Comparison of ENCODE assay signal across 21 cellular contexts in the genomic region with DNA sequence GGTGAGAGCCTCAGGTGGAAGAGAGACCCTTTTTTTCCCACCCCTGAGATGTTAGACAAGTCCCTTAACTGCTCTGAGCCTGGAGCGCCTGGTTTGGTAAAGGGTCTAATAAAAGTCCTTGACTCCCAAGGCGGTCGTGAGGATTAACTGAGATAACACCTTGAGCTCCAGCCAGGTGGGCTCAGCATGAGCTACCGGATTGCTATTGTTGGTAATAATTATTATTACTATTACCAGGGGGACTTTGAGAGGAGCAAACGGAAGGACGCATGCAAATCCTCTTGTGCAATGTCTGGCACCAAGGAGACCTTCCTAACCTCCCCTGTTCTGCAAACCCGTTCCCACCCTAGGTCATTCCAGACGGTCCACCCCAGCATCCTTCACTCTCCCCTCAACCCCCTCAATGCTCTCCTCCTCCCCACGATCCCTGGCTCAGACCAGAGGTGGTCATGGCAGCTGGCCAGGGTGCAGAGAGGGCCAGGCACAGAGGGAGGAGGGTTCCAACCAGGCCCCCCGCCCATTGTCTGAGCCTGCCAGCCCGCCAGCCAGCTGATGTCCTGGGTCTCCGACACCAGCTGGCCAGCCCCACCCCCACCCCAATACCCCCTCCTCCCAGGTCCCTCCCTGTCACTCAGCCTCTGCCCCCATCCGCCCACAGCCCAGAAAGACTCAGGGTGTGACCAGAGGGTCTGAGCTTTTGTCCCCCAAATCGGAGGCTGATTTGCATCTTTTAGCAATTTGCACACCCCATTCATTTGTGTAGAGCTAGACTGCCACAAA. TPM values are rescaled to one million over a fixed set of nuclear protein-coding genes. Genes with fewer than 3 reads are reported as not detected.
A peak's percentile ranks its signal among the peaks of the same experiment; 100 is the strongest.
DNase-seq lines count a peak whose midpoint lies in the region; ATAC-seq, FAIRE-seq and TF ChIP-seq lines count a peak whose summit lies in the region.
"Had no signal": no experiment of that assay in that cellular context is flagged by ENCODE, and none has a peak within 500 bp of the region (broad histone marks: within the 10 kb centered on the region; RNA-seq: fewer than 3 reads in every experiment).

No MANE protein-coding gene starts in this region.

- CTCF ChIA-PET in K562 (lab: Yijun Ruan, JAX; ENCODE audit: low intra/inter-chr PET ratio), result no interaction called here

- no peak for TF ChIP-seq POLR2A in K562 (conservative IDR thresholded peaks at IDR 0.05)
- no peak for TF ChIP-seq POLR2A in lower leg skin (IDR thresholded peaks at IDR 0.05)
- no peak for TF ChIP-seq POLR2A in tibial nerve (IDR thresholded peaks at IDR 0.05)

- H4K20me1 ChIP-seq in K562 (replicated peaks; ENCODE audit: control insufficient read depth, insufficient read depth, low read length) (0 out of 2 replicates have a peak, but pooled peaks cover 7% of the 10 kb centered on the region), osteoblast (ENCODE audit: insufficient read depth, low read length) (no peaks in the 10 kb centered on the region)

- in situ Hi-C loops in K562 (cut with MboI), result no loop called here

- peaks cover 5 to 16% of the 10 kb centered on the region in 2 experiments; a peak in 4 of 5 replicates for H3K27me3 ChIP-seq in K562 (ENCODE audit: control insufficient read depth in 2 of 2, insufficient read depth in 2 of 2, low read length in 2 of 2)
- peaks cover 11% of the 10 kb centered on the region for H3K27me3 ChIP-seq in osteoblast (ENCODE audit: insufficient read depth, low read length)
- no peaks in the 10 kb centered on the region for H3K27me3 ChIP-seq in tibial nerve
- H3K27me3 ChIP-seq: upper lobe of right lung had no signal

- POLR2A ChIA-PET in K562 (lab: Yijun Ruan, JAX), result interaction anchor here (0.5 to 2.2 kb wide), 3 partner anchors 12 to 14 kb away, joined by 3 to 6 read pairs (median 3); partner anchors contain the start of gene CBFA2T2

- intact Hi-C loops in K562 (cut with micrococcal nuclease), result no loop called here
- intact Hi-C loops in lower leg skin (cut with DNase I; ENCODE audit: low total_unique reads), result no loop called here

- H3K4me3 ChIP-seq in K562 (no peak overlapping the region), osteoblast (ENCODE audit: insufficient read depth, low read length) (no peak overlapping the region), lower leg skin (ENCODE audit: low read depth, poor library complexity, severe bottlenecking) (no peak overlapping the region), tibial nerve (no peak overlapping the region)
- H3K4me3 ChIP-seq: prostate gland, upper lobe of right lung had no signal

- H3K79me2 ChIP-seq in K562 (ENCODE audit: control insufficient read depth, insufficient read depth, low read length) (no peaks in the 10 kb centered on the region), osteoblast (ENCODE audit: insufficient read depth, low read length) (no peaks in the 10 kb centered on the region)

- 11% methylated on average over 12 of the region's 14 CpGs for WGBS in K562 (ENCODE audit: insufficient coverage, low coverage, missing lambda C conversion rate)
- WGBS in lower leg skin, 2 donors, result 56 to 67% methylated on average over 13 to 14 of the region's 14 CpGs
- WGBS in tibial nerve, 2 donors, result 30 to 38% methylated on average over 14 of the region's 14 CpGs

- no peaks in the 10 kb centered on the region for H3K9me3 ChIP-seq in K562 (replicated peaks; ENCODE audit: control insufficient read depth, insufficient read depth, low read depth, low read length)
- no peaks in the 10 kb centered on the region for H3K9me3 ChIP-seq in osteoblast (ENCODE audit: low read depth, low read length)
- H3K9me3 ChIP-seq in tibial nerve, result no peaks in the 10 kb centered on the region
- H3K9me3 ChIP-seq: prostate gland, upper lobe of right lung had no signal

- no peak overlapping the region; a peak in 1 of 4 replicates for H3K9ac ChIP-seq in K562 (ENCODE audit: insufficient read depth in 1 of 2, low read depth in 2 of 2, low read length in 2 of 2)

- H3K4me1 ChIP-seq in K562 (replicated peaks in 1 of 2; ENCODE audit: control insufficient read depth in 2 of 2, insufficient read depth in 2 of 2, low read length in 2 of 2), result peaks cover 2 to 14% of the 10 kb centered on the region in 2 experiments
- H3K4me1 ChIP-seq in osteoblast (ENCODE audit: insufficient read depth, low read length), result no peaks in the 10 kb centered on the region
- H3K4me1 ChIP-seq in tibial nerve, result peaks cover 0 to 8% (median 0%) of the 10 kb centered on the region in 4 donors
- H3K4me1 ChIP-seq: prostate gland, upper lobe of right lung had no signal

- no peak for FAIRE-seq in K562 (lab: Jason Lieb, UNC)
- FAIRE-seq: GM12891 had no signal

- TF ChIP-seq CTCF in K562 (IDR thresholded peaks at IDR 0.05 in 2 of 3, conservative IDR thresholded peaks at IDR 0.05 in 1 of 3; ENCODE audit: insufficient read depth in 2 of 3, low read depth in 1 of 3, low read length in 3 of 3), result no peak
- no peak for TF ChIP-seq CTCF in osteoblast (IDR thresholded peaks at IDR 0.05; ENCODE audit: extremely low read depth, low read depth, low read length)
- TF ChIP-seq CTCF in lower leg skin (IDR thresholded peaks at IDR 0.05), result no peak
- no peak for TF ChIP-seq CTCF in tibial nerve (IDR thresholded peaks at IDR 0.05)

- peak overlapping the region; percentile 45; the same call in 1 of the 2 replicates for H3K4me2 ChIP-seq in K562 (ENCODE audit: insufficient read depth, low read length)
- H3K4me2 ChIP-seq in osteoblast (ENCODE audit: insufficient read depth, low read length), result no peak overlapping the region

- no peaks in the 10 kb centered on the region for H3K9me1 ChIP-seq in K562 (ENCODE audit: control insufficient read depth, insufficient read depth, low read length)

- TF ChIP-seq EP300 in K562 (IDR thresholded peaks at IDR 0.05; ENCODE audit: low read length), result no peak
- TF ChIP-seq EP300 in tibial nerve (IDR thresholded peaks at IDR 0.05), result no peak

- peak overlapping the region; percentile 2; the same call in 1 of the 3 replicates for H3K27ac ChIP-seq in K562 (ENCODE audit: extremely low read depth, low read depth, low read length)
- H3K27ac ChIP-seq in osteoblast (ENCODE audit: low read depth, low read length), result no peak overlapping the region
- H3K27ac ChIP-seq in tibial nerve, result no peak overlapping the region
- H3K27ac ChIP-seq: prostate gland, upper lobe of right lung had no signal

- no peak overlapping the region for H2AFZ ChIP-seq in K562 (ENCODE audit: low read depth, low read length)
- H2AFZ ChIP-seq in osteoblast (ENCODE audit: low read length), result no peak overlapping the region

- TF ChIP-seq RAD21 in K562 (CRISPR knock-in tag; conservative IDR thresholded peaks at IDR 0.05 in 1 of 2, IDR thresholded peaks at IDR 0.05 in 1 of 2), result no peak

- H3K36me3 ChIP-seq in K562 (ENCODE audit: control insufficient read depth, insufficient read depth, low read length) (no peaks in the 10 kb centered on the region), osteoblast (ENCODE audit: insufficient read depth, low read length) (no peaks in the 10 kb centered on the region), tibial nerve (no peaks in the 10 kb centered on the region)
- H3K36me3 ChIP-seq: prostate gland, upper lobe of right lung had no signal

- DNase-seq in NCI-H2081 (lab: John Stamatoyannopoulos, UW), result peak; percentile 42 to 82
- DNase-seq in NCI-H2081 treated with DMSO at 0.1 percent for 48 hours (lab: John Stamatoyannopoulos, UW), result no peak
- DNase-seq in NCI-H345 (lab: John Stamatoyannopoulos, UW), result peak; percentile 82
- peak in 2 of 4 experiments; percentile 23 to 25 for DNase-seq in K562 (ENCODE audit: extremely low read depth in 1 of 4, low spot score in 3 of 4)
- peak; percentile 6 for DNase-seq in osteoblast (ENCODE audit: insufficient read length, low spot score, missing footprints)
- no peak for DNase-seq in T-helper 2 cell
- DNase-seq in lower leg skin (ENCODE audit: low spot score in 2 of 2), result no peak
- DNase-seq in tibial nerve (ENCODE audit: low spot score in 2 of 2), result no peak
- DNase-seq: activated CD4-positive, alpha-beta T cell treated with anti-CD3 and anti-CD28 coated beads for 1 hour; activated effector memory CD4-positive, alpha-beta T cell treated with Interleukin-2 at 50 U/mL for 16 hours; CD4-positive, CD25-positive, alpha-beta regulatory T cell; cerebellar nuclear complex; IMR-90; NCI-H774; stimulated activated CD4-positive, alpha-beta T cell treated with anti-CD3 and anti-CD28 coated beads, Interleukin-12 subunit alpha, Interleukin-12 subunit beta, amount 100 ng/mL, for 4 hours; stimulated activated naive CD8-positive, alpha-beta T cell treated with anti-CD3 and anti-CD28 coated beads, Interleukin-15, Interleukin-2, amounts not matched to agents 100 U/mL and 50 U/mL, for 24 hours; upper lobe of right lung had no signal

- ATAC-seq in K562, result peak; percentile 21
- ATAC-seq: left lobe of liver; Right ventricle myocardium inferior; stimulated activated naive CD8-positive, alpha-beta T cell treated with anti-CD3 and anti-CD28 coated beads, Interleukin-15, Interleukin-2, amounts not matched to agents 100 U/mL and 50 U/mL, for 24 hours had no signal

- no TSS peak for BruUV-seq in K562 (replicated peaks; lab: Mats Ljungman, UMichigan)

RNA-seq across cellular contexts. Expression of gene CBFA2T2, which starts 14.3 kb away (rescaled TPM):
- total RNA-seq in K562 (2011; cell fraction: chromatin; rRNA removed; ENCODE audit: low replicate concordance), result 24.3 and 29.1 TPM in 2 replicates
- 10.5 and 11.7 TPM in 2 replicates for total RNA-seq in K562 (2011; cell fraction: nucleolus; rRNA removed)
- total RNA-seq in K562 (2011; cell fraction: nucleoplasm; rRNA removed), result 19.6 and 24.3 TPM in 2 replicates
- total RNA-seq in K562 (2014; rRNA removed) (2.9 and 4.4 TPM in 2 replicates), K562 (2014; rRNA removed; fragmentation: Illumina TruSeq; extraction: Trizol) (3.2 and 5.2 TPM in 2 replicates), K562 (2015; rRNA removed; fragmentation: Illumina TruSeq; extraction: Trizol) (5.8 and 6.8 TPM in 2 replicates), K562 (2021) (8.6 and 9.7 TPM in 2 replicates), osteoblast (10.3 and 11.2 TPM in 2 replicates), lower leg skin (10 to 100 TPM; 17.2 to 24.6 (median 21.7) TPM), tibial nerve (10 to 100 TPM; 16.7 to 22.5 (median 19.1) TPM)
- polyA plus RNA-seq in K562 (2011; rRNA removed) (9.6 and 15.6 TPM in 2 replicates), K562 (2014; fragmentation: Illumina TruSeq; extraction: Trizol) (7.3 and 8.2 TPM in 2 replicates), K562 (2014; fragmentation: Nextera tagmentation; extraction: Ambion mirVana) (under 1 TPM; 0.27 to 0.41 TPM), K562 (2014; rRNA removed) (7.8 and 8.8 TPM in 2 replicates)
- polyA plus RNA-seq in K562 (2011; cell fraction: cytosol; rRNA removed), result 10.8 and 12.4 TPM in 2 replicates
- polyA plus RNA-seq in K562 (2011; cell fraction: nucleus; rRNA removed), result 29.5 and 31.2 TPM in 2 replicates
- polyA plus RNA-seq in K562 (2012), result 7.4 and 9.3 TPM in 2 replicates
- 10.6 and 12.2 TPM in 2 replicates for polyA minus RNA-seq in K562 (2011; rRNA and poly(A)+ RNA removed)
- 7.3 and 11.4 TPM in 2 replicates for polyA minus RNA-seq in K562 (2011; cell fraction: cytosol; rRNA and poly(A)+ RNA removed)
- 3.8 and 7.2 TPM in 2 replicates for polyA minus RNA-seq in K562 (2011; cell fraction: nucleus; rRNA and poly(A)+ RNA removed)

RNA-seq across cellular contexts. Expression of gene SNTA1, which starts 32.0 kb away (rescaled TPM):
- total RNA-seq in K562 (2011; cell fraction: chromatin; rRNA removed; ENCODE audit: low replicate concordance), result 5.9 and 12.0 TPM in 2 replicates
- 13.7 and 14.1 TPM in 2 replicates for total RNA-seq in K562 (2011; cell fraction: nucleolus; rRNA removed)
- total RNA-seq in K562 (2011; cell fraction: nucleoplasm; rRNA removed), result 10.3 and 11.0 TPM in 2 replicates
- total RNA-seq in K562 (2014; rRNA removed), result 40.8 and 50.9 TPM in 2 replicates
- 9.1 and 9.8 TPM in 2 replicates for total RNA-seq in K562 (2014; rRNA removed; fragmentation: Illumina TruSeq; extraction: Trizol)
- total RNA-seq in K562 (2015; rRNA removed; fragmentation: Illumina TruSeq; extraction: Trizol), result 19.6 and 20.3 TPM in 2 replicates
- 35.3 and 35.4 TPM in 2 replicates for total RNA-seq in K562 (2021)
- polyA plus RNA-seq in K562 (2011; rRNA removed), result 20.2 and 22.1 TPM in 2 replicates
- polyA plus RNA-seq in K562 (2011; cell fraction: cytosol; rRNA removed), result 28.9 and 54.5 TPM in 2 replicates
- polyA plus RNA-seq in K562 (2011; cell fraction: nucleus; rRNA removed), result 13.7 and 18.7 TPM in 2 replicates
- polyA plus RNA-seq in K562 (2012), result 22.4 and 26.1 TPM in 2 replicates
- 21.2 and 23.5 TPM in 2 replicates for polyA plus RNA-seq in K562 (2014; fragmentation: Illumina TruSeq; extraction: Trizol)
- 1 to 10 TPM; 1.2 to 2.0 TPM for polyA plus RNA-seq in K562 (2014; fragmentation: Nextera tagmentation; extraction: Ambion mirVana)
- 30.7 and 32.9 TPM in 2 replicates for polyA plus RNA-seq in K562 (2014; rRNA removed)
- 8.0 and 13.9 TPM in 2 replicates for polyA minus RNA-seq in K562 (2011; rRNA and poly(A)+ RNA removed)
- 15.7 and 15.9 TPM in 2 replicates for polyA minus RNA-seq in K562 (2011; cell fraction: cytosol; rRNA and poly(A)+ RNA removed)
- 3.5 and 4.8 TPM in 2 replicates for polyA minus RNA-seq in K562 (2011; cell fraction: nucleus; rRNA and poly(A)+ RNA removed)
- 27.1 and 27.5 TPM in 2 replicates for total RNA-seq in osteoblast
- total RNA-seq in lower leg skin, result 10 to 100 TPM; 13.0 to 22.6 (median 17.8) TPM
- 100 to 1,000 TPM in 2 of 4 donors, 10 to 100 TPM in 2; 44.1 to 120 (median 95.6) TPM for total RNA-seq in tibial nerve

Comparison
In these comparisons a context has a peak if more than half of its experiments do, and no peak if none do; other contexts are left out.
1. DNase-seq: peak in NCI-H2081 (2 of 2), NCI-H345 (single experiment) and osteoblast (single experiment); none in NCI-H2081 treated with DMSO at 0.1 percent for 48 hours (single experiment), T-helper 2 cell (0 of 5), lower leg skin (0 of 2) and tibial nerve (0 of 2).